In genomic region chr21:42219606-42220137, GRCh38 we compare ENCODE assay signal across 9 cellular contexts. TPM values are rescaled to one million over a fixed set of nuclear protein-coding genes. Genes with fewer than 3 reads are reported as not detected.
A peak's percentile ranks its signal among the peaks of the same experiment; 100 is the strongest.
DNase-seq lines count a peak whose midpoint lies in the region; TF ChIP-seq lines count a peak whose summit lies in the region.
"Had no signal": no experiment of that assay in that cellular context is flagged by ENCODE, and none has a peak within 500 bp of the region (broad histone marks: within the 10 kb centered on the region; RNA-seq: fewer than 3 reads in every experiment).

No MANE protein-coding gene starts in this region.

- no peak for TF ChIP-seq EP300 in ovary (IDR thresholded peaks at IDR 0.05)

- intact Hi-C loops in ovary (cut with DNase I) = no loop called here

- H3K4me3 ChIP-seq in HFF-Myc (replicated peaks; ENCODE audit: low read depth, low read length) = 0 out of 2 replicates have a peak overlapping the region, but pooled peaks have one; percentile 1
- H3K4me3 ChIP-seq in ovary = peak overlapping the region; percentile 35
- H3K4me3 ChIP-seq in HAP-1 = no peak overlapping the region

- peak overlapping the region in 1 of 2 donors; percentile 42 for H3K27ac ChIP-seq in ovary

- H3K4me1 ChIP-seq in ovary (ENCODE audit: insufficient read depth) (no peaks in the 10 kb centered on the region), HAP-1 (no peaks in the 10 kb centered on the region)

- peaks cover 4% of the 10 kb centered on the region for H3K9me3 Mint-ChIP-seq in activated T-cell treated with anti-CD3 and anti-CD28 coated beads, Interleukin-2, amount 50 U/mL, for 24 hours

- DNase-seq in GDM1 (lab: John Stamatoyannopoulos, UW) = peak; percentile 39
- no peak for DNase-seq in HFF-Myc (ENCODE audit: extremely low read depth, low read depth)
- DNase-seq in activated T-cell treated with anti-CD3 and anti-CD28 coated beads, Interleukin-2, amount 50 U/mL, for 24 hours = no peak
- DNase-seq in germinal center (ENCODE audit: low spot score) = peak; percentile 67
- DNase-seq in ovary = peak in 2 of 5 donors; percentile 35 to 50
- no peak for DNase-seq in SW 1271 (lab: John Stamatoyannopoulos, UW)
- DNase-seq in HAP-1 (ENCODE audit: low spot score in 2 of 2) = no peak
- no peak for DNase-seq in midbrain (lab: John Stamatoyannopoulos, UW)

- peak overlapping the region; percentile 60 for H3K27ac Mint-ChIP-seq in activated T-cell treated with anti-CD3 and anti-CD28 coated beads, Interleukin-2, amount 50 U/mL, for 24 hours

- H3K27me3 ChIP-seq in ovary = no peaks in the 10 kb centered on the region
- peaks cover 21% of the 10 kb centered on the region for H3K27me3 ChIP-seq in HAP-1 (ENCODE audit: low read depth)

- in situ Hi-C loops in HAP-1 (cut with MboI; ENCODE audit: low sequenced_read_pairs) = no loop called here

- H3K27me3 Mint-ChIP-seq in activated T-cell treated with anti-CD3 and anti-CD28 coated beads, Interleukin-2, amount 50 U/mL, for 24 hours = no peaks in the 10 kb centered on the region

- no peak for TF ChIP-seq POLR2A in ovary (IDR thresholded peaks at IDR 0.05)

- H3K36me3 ChIP-seq in ovary = no peaks in the 10 kb centered on the region
- no peaks in the 10 kb centered on the region for H3K36me3 ChIP-seq in HAP-1 (replicated peaks)

- H3K36me3 Mint-ChIP-seq in activated T-cell treated with anti-CD3 and anti-CD28 coated beads, Interleukin-2, amount 50 U/mL, for 24 hours (ENCODE audit: low read depth) = peaks cover 3% of the 10 kb centered on the region

- H3K9me3 ChIP-seq in ovary = no peaks in the 10 kb centered on the region
- no peaks in the 10 kb centered on the region for H3K9me3 ChIP-seq in HAP-1

- WGBS in ovary, 3 donors = 0 to 1% (median 1%) methylated on average over 26 to 41 of the region's 41 CpGs

- peak overlapping the region; percentile 79 for H3K4me3 Mint-ChIP-seq in activated T-cell treated with anti-CD3 and anti-CD28 coated beads, Interleukin-2, amount 50 U/mL, for 24 hours

- H3K4me1 Mint-ChIP-seq in activated T-cell treated with anti-CD3 and anti-CD28 coated beads, Interleukin-2, amount 50 U/mL, for 24 hours (ENCODE audit: low read depth) = peaks cover 31% of the 10 kb centered on the region

- no peak for TF ChIP-seq CTCF in HFF-Myc (IDR thresholded peaks at IDR 0.05; ENCODE audit: low read depth, low read length, missing control alignments)
- TF ChIP-seq CTCF in ovary (IDR thresholded peaks at IDR 0.05) = no peak

RNA-seq across cellular contexts. Expression of gene ABCG1, which starts 0.7 kb away (rescaled TPM):
- 10 to 100 TPM in 1 of 7 donors, 1 to 10 TPM in 6; 4.3 to 14.9 (median 5.8) TPM for total RNA-seq in ovary
- polyA plus RNA-seq in ovary = 1 to 10 TPM; 5.8 to 8.2 TPM
- total RNA-seq: RPMI7951 had no signal

Comparison
In these comparisons a context has a peak if more than half of its experiments do, and no peak if none do; other contexts are left out.
1. DNase-seq: peak in GDM1 (single experiment) and germinal center (single experiment); none in HFF-Myc (single experiment), activated T-cell treated with anti-CD3 and anti-CD28 coated beads, Interleukin-2, amount 50 U/mL, for 24 hours (single experiment), SW 1271 (0 of 2), HAP-1 (0 of 2) and midbrain (single experiment).